In genomic region chr4:120156115-120156718, GRCh38 we compare ENCODE assay signal across 1 cellular context.
TF ChIP-seq lines count a peak whose summit lies in the region.

No MANE protein-coding gene starts in this region.

TF ChIP-seq in endothelial cell of umbilical vein, 7 proteins besides CTCF, POLR2A, EP300 and RAD21 (continued from another document):
- no peak for TF ChIP-seq GATA2 (IDR thresholded peaks at IDR 0.05; ENCODE audit: insufficient read depth, insufficient read length, low read depth, low read length)
- TF ChIP-seq EZH2 (IDR thresholded peaks at IDR 0.05; ENCODE audit: borderline replicate concordance, low read depth, low read length, severe bottlenecking): no peak
- TF ChIP-seq JUN (IDR thresholded peaks at IDR 0.05; ENCODE audit: borderline replicate concordance, insufficient read depth, insufficient read length, low read depth): no peak
- TF ChIP-seq MYC (IDR thresholded peaks at IDR 0.05; ENCODE audit: low read depth, low read length): no peak
